Comparison of ENCODE assay signal across 21 cellular contexts in genomic region chr14:89983375-89983774, GRCh38. TPM values are rescaled to one million over a fixed set of nuclear protein-coding genes. Genes with fewer than 3 reads are reported as not detected.
A peak's percentile ranks its signal among the peaks of the same experiment; 100 is the strongest.
DNase-seq lines count a peak whose midpoint lies in the region; ATAC-seq and TF ChIP-seq lines count a peak whose summit lies in the region.
"Had no signal": no experiment of that assay in that cellular context is flagged by ENCODE, and none has a peak within 500 bp of the region (broad histone marks: within the 10 kb centered on the region; RNA-seq: fewer than 3 reads in every experiment).

No MANE protein-coding gene starts in this region.

- no peaks in the 10 kb centered on the region for H3K9me3 ChIP-seq in endodermal cell (ENCODE audit: control insufficient read depth, low read length)
- H3K9me3 ChIP-seq: A549, SJSA1 had no signal

- H3K4me2 ChIP-seq in KMS-11: peak overlapping the region; percentile 11; the same call in 1 of the 2 replicates
- H3K4me2 ChIP-seq: A549 had no signal

- no peaks in the 10 kb centered on the region for H3K27me3 Mint-ChIP-seq in endodermal cell (ENCODE audit: insufficient read depth)
- H3K27me3 Mint-ChIP-seq: B cell had no signal

- H3K79me2 ChIP-seq in KMS-11 (ENCODE audit: insufficient read depth, low read depth): no peaks in the 10 kb centered on the region

- H3K4me1 ChIP-seq in KMS-11 (ENCODE audit: low read depth, poor library complexity, severe bottlenecking) (peaks cover 30% of the 10 kb centered on the region), endodermal cell (ENCODE audit: control insufficient read depth, insufficient read depth, low read length) (no peaks in the 10 kb centered on the region)
- H3K4me1 ChIP-seq: A549, SJSA1 had no signal

- 96 to 100% methylated on average over 2 of the region's 2 CpGs for WGBS in endodermal cell (ENCODE audit: insufficient coverage in 1 of 2, insufficient read length in 1 of 2), 2 experiments

- no peak overlapping the region for H3K4me3 Mint-ChIP-seq in endodermal cell
- H3K4me3 Mint-ChIP-seq: B cell; CD14-positive monocyte; T-helper 1 cell treated with Interleukin-12 subunit alpha and Interleukin-12 subunit beta and Interleukin-4 antibody, amounts not matched to agents 30 μg/mL and 1 μg/mL, for 36 hours had no signal

- H3K27ac ChIP-seq in KMS-11: no peak overlapping the region
- H3K27ac ChIP-seq in endodermal cell (ENCODE audit: low read depth, low read length): no peak overlapping the region
- H3K27ac ChIP-seq: A549, SJSA1 had no signal

- H3K27me3 ChIP-seq in KMS-11 (ENCODE audit: insufficient read depth, low read depth) (no peaks in the 10 kb centered on the region), endodermal cell (ENCODE audit: control insufficient read depth, insufficient read depth, low read length, poor library complexity, severe bottlenecking) (no peaks in the 10 kb centered on the region)
- H3K27me3 ChIP-seq: SJSA1 had no signal

- H4K20me1 ChIP-seq in KMS-11 (ENCODE audit: insufficient read depth): no peaks in the 10 kb centered on the region

- no peak overlapping the region for H3K9ac ChIP-seq in KMS-11
- no peak overlapping the region for H3K9ac ChIP-seq in endodermal cell (ENCODE audit: extremely low read depth, low read length, poor library complexity, severe bottlenecking)

- H3K27ac Mint-ChIP-seq in endodermal cell: no peak overlapping the region
- H3K27ac Mint-ChIP-seq: B cell; T-helper 1 cell treated with Interleukin-12 subunit alpha and Interleukin-12 subunit beta and Interleukin-4 antibody, amounts not matched to agents 30 μg/mL and 1 μg/mL, for 36 hours had no signal

- no peak overlapping the region for H3K4me3 ChIP-seq in KMS-11 (IDR thresholded peaks at IDR 0.05; ENCODE audit: insufficient read depth, low read depth, low read length)
- H3K4me3 ChIP-seq in endodermal cell (ENCODE audit: low read length): no peak overlapping the region
- H3K4me3 ChIP-seq: A549, SJSA1 had no signal

- no peaks in the 10 kb centered on the region for H3K9me3 Mint-ChIP-seq in endodermal cell
- H3K9me3 Mint-ChIP-seq: CD14-positive monocyte; T-helper 1 cell treated with Interleukin-12 subunit alpha and Interleukin-12 subunit beta and Interleukin-4 antibody, amounts not matched to agents 30 μg/mL and 1 μg/mL, for 36 hours had no signal

- ATAC-seq in GM18511 (IDR thresholded peaks at IDR 0.05; ENCODE audit: unreplicated experiment) (peak; percentile 56), GM19455 (IDR thresholded peaks at IDR 0.05; ENCODE audit: unreplicated experiment) (peak; percentile 50), HG02623 (IDR thresholded peaks at IDR 0.05; ENCODE audit: unreplicated experiment) (peak; percentile 68)
- ATAC-seq: A549, Right ventricle myocardium inferior had no signal

- peaks cover 31% of the 10 kb centered on the region for H3K4me1 Mint-ChIP-seq in endodermal cell
- H3K4me1 Mint-ChIP-seq: B cell, CD14-positive monocyte had no signal

- no peak overlapping the region for H2AFZ ChIP-seq in KMS-11 (ENCODE audit: low read depth)

- no peak for TF ChIP-seq CTCF in KMS-11 (conservative IDR thresholded peaks at IDR 0.05; ENCODE audit: low read depth, low read length)
- TF ChIP-seq CTCF in endodermal cell (conservative IDR thresholded peaks at IDR 0.05): no peak

- peaks cover 53% of the 10 kb centered on the region for H3K36me3 Mint-ChIP-seq in endodermal cell (ENCODE audit: low read depth)

- H3K36me3 ChIP-seq in KMS-11 (ENCODE audit: insufficient read depth) (no peaks in the 10 kb centered on the region), endodermal cell (ENCODE audit: control insufficient read depth, insufficient read depth, low read length) (peaks cover 78% of the 10 kb centered on the region)

- DNase-seq in endodermal cell (no peak), foreskin melanocyte (no peak), DMS 273 treated with DMSO at 0.1 percent for 48 hours (lab: John Stamatoyannopoulos, UW) (no peak)
- DNase-seq: DMS53, GDM1, NCI-H1092, NCI-H1436, NCI-H187 treated with DMSO at 0.1 percent for 48 hours, NCI-H2107, NCI-H446 treated with DMSO at 0.1 percent for 48 hours, NCI-H526 treated with DMSO at 0.1 percent for 48 hours had no signal

RNA-seq across cellular contexts. Expression of gene TDP1, which starts 27.6 kb away (rescaled TPM):
- total RNA-seq in endodermal cell: 10 to 100 TPM; 51.4 to 69.2 TPM
- 40.8 TPM for polyA plus RNA-seq in endodermal cell (2013, experiment 1 of 2)
- 41.2 TPM for polyA plus RNA-seq in endodermal cell (2013, experiment 2 of 2)

RNA-seq across cellular contexts. Expression of gene EFCAB11, which starts 28.8 kb away (rescaled TPM):
- 10 to 100 TPM; 23.8 to 47.6 TPM for total RNA-seq in endodermal cell
- polyA plus RNA-seq in endodermal cell (2013, experiment 1 of 2): 18.2 TPM
- 17.8 TPM for polyA plus RNA-seq in endodermal cell (2013, experiment 2 of 2)
